8 cellular contexts compared by ENCODE assay signal in genomic region chr10:99621454-99622246, GRCh38. TPM values are rescaled to one million over a fixed set of nuclear protein-coding genes. Genes with fewer than 3 reads are reported as not detected.
DNase-seq lines count a peak whose midpoint lies in the region; ATAC-seq and TF ChIP-seq lines count a peak whose summit lies in the region.

No MANE protein-coding gene starts in this region.

- TF ChIP-seq CTCF in BE2C (IDR thresholded peaks at IDR 0.05; ENCODE audit: low read depth, low read length) (no peak), IMR-90 (conservative IDR thresholded peaks at IDR 0.05; ENCODE audit: low read depth, low read length) (no peak)

- H3K56ac ChIP-seq in IMR-90 (ENCODE audit: extremely low read depth, insufficient read depth, low read length): peak overlapping the region; percentile 74

- peak overlapping the region; percentile 8; the same call in 1 of the 3 replicates for H2BK15ac ChIP-seq in IMR-90 (ENCODE audit: low read depth, low read length)

- H2AK9ac ChIP-seq in IMR-90 (replicated peaks; ENCODE audit: low read depth, low read length, poor library complexity): peak overlapping the region; percentile 74

- peak overlapping the region; percentile 74 for H3K4me3 ChIP-seq in BE2C (ENCODE audit: low read depth, low read length)
- peak overlapping the region; percentile 56 for H3K4me3 ChIP-seq in IMR-90 (ENCODE audit: insufficient read depth, low read depth, low read length)
- H3K4me3 ChIP-seq in stomach smooth muscle (ENCODE audit: low read length in 2 of 2): peak overlapping the region; percentile 71 to 97

- H4K20me1 ChIP-seq in IMR-90 (ENCODE audit: insufficient read depth, low read length): peaks cover 7% of the 10 kb centered on the region; the same call in 1 of the 2 replicates

- in situ Hi-C loops in IMR-90 (cut with MboI; ENCODE audit: low sequenced_read_pairs): no loop called here

- peak overlapping the region; percentile 92 for H3K14ac ChIP-seq in IMR-90 (replicated peaks; ENCODE audit: low read depth, low read length)

- peak overlapping the region; percentile 91 for H2BK5ac ChIP-seq in IMR-90 (ENCODE audit: low read depth, low read length, poor library complexity, severe bottlenecking)

- WGBS in IMR-90 (ENCODE audit: extremely low coverage in 2 of 2, insufficient read length in 1 of 2), 2 experiments: 0% methylated on average over 13 of the region's 30 CpGs; no CpG with 5 or more reads in 1 of the 2 experiments
- 11 to 13% (median 13%) methylated on average over 30 of the region's 30 CpGs for WGBS in adipose tissue, 3 donors

- H3K27ac ChIP-seq in IMR-90 (ENCODE audit: insufficient read depth, low read length) (peak overlapping the region; percentile 95), adipose tissue (ENCODE audit: low read depth, low read length) (peak overlapping the region; percentile 84), stomach smooth muscle (ENCODE audit: low read length) (peak overlapping the region; percentile 98)

- CTCF ChIA-PET in IMR-90 (lab: Yijun Ruan, JAX): interaction anchor here (0.9 to 1.5 kb wide), 3 partner anchors 9 to 186 kb away, joined by 3 to 5 read pairs (median 4); no protein-coding TSS in a partner anchor

- TSS peak; percentile 93 for BruUV-seq in IMR-90 (replicated peaks; lab: Mats Ljungman, UMichigan)

- H2AK5ac ChIP-seq in IMR-90 (ENCODE audit: low read depth, low read length): peak overlapping the region; percentile 52; the same call in 1 of the 2 replicates

- peak overlapping the region; percentile 13; the same call in 1 of the 2 replicates for H2BK20ac ChIP-seq in IMR-90 (ENCODE audit: low read depth, low read length)

- H3K79me1 ChIP-seq in IMR-90 (ENCODE audit: low read depth in 1 of 2, low read length in 2 of 2): peaks cover 18 to 24% of the 10 kb centered on the region in 2 experiments; a peak in 3 of 4 replicates

- H3K9me3 Mint-ChIP-seq in immature natural killer cell: no peaks in the 10 kb centered on the region

- peaks cover 42 to 48% of the 10 kb centered on the region in 2 donors for H3K4me1 Mint-ChIP-seq in immature natural killer cell

- DNase-seq in BE2C (no peak), IMR-90 (no peak), immature natural killer cell (no peak), NCI-H2029 treated with DMSO at 0.1 percent for 48 hours (lab: John Stamatoyannopoulos, UW) (no peak)

- peaks cover 2 to 9% (median 3%) of the 10 kb centered on the region in 3 donors for H3K27me3 Mint-ChIP-seq in immature natural killer cell (ENCODE audit: low read depth in 3 of 3)

- H4K91ac ChIP-seq in IMR-90 (ENCODE audit: insufficient read depth, low read depth, low read length): peak overlapping the region; percentile 85

- H2AFZ ChIP-seq in IMR-90 (replicated peaks; ENCODE audit: low read length, poor library complexity): peak overlapping the region; percentile 96

- no peaks in the 10 kb centered on the region for H3K27me3 ChIP-seq in BE2C
- no peaks in the 10 kb centered on the region for H3K27me3 ChIP-seq in IMR-90 (ENCODE audit: control insufficient read depth, insufficient read depth, low read length)
- H3K27me3 ChIP-seq in stomach smooth muscle (ENCODE audit: control insufficient read depth in 1 of 2, insufficient read depth in 2 of 2, low read length in 2 of 2): no peaks in the 10 kb centered on the region

- peaks cover 5% of the 10 kb centered on the region; the same call in 1 of the 2 replicates for H3K9me1 ChIP-seq in IMR-90 (ENCODE audit: insufficient read depth, low read length)

- H3K9ac ChIP-seq in IMR-90 (ENCODE audit: low read depth, low read length) (peak overlapping the region; percentile 69), stomach smooth muscle (ENCODE audit: low read length in 2 of 2) (peak overlapping the region; percentile 85 to 94)

- dilution Hi-C loops in IMR-90 (cut with HindIII; ENCODE audit: low sequenced_read_pairs, unreplicated experiment): no loop called here

- peak overlapping the region; percentile 85 for H3K4ac ChIP-seq in IMR-90 (ENCODE audit: low read depth, low read length)

- ATAC-seq in IMR-90 (ENCODE audit: low read depth): no peak; the same call in 1 of the 2 replicates
- no peak for ATAC-seq in GM18870 (IDR thresholded peaks at IDR 0.05; ENCODE audit: unreplicated experiment)
- no peak for ATAC-seq in GM18517 (IDR thresholded peaks at IDR 0.05; ENCODE audit: unreplicated experiment)

- peak overlapping the region; percentile 90 to 99 (median 96) for H3K27ac Mint-ChIP-seq in immature natural killer cell

- H3K4me2 ChIP-seq in IMR-90 (ENCODE audit: low read depth, low read length): peak overlapping the region; percentile 91

- H4K5ac ChIP-seq in IMR-90 (ENCODE audit: low read depth, low read length): peak overlapping the region; percentile 96

- intact Hi-C loops in IMR-90 (cut with micrococcal nuclease): loop anchor here (1.0 to 5.0 kb wide), 3 partner anchors 41 to 89 kb away; no protein-coding TSS in a partner anchor

- H3K4me3 Mint-ChIP-seq in immature natural killer cell: peak overlapping the region; percentile 85 to 93 (median 92)

- peak overlapping the region; percentile 84 for H2BK120ac ChIP-seq in IMR-90 (ENCODE audit: low read depth, low read length)

- POLR2A ChIA-PET in IMR-90 (lab: Charles Lee; ENCODE audit: unreplicated experiment): interaction anchor here (0.8 kb wide), 1 partner anchor 80 kb away, joined by 3 read pairs; no protein-coding TSS in a partner anchor

- no peaks in the 10 kb centered on the region for H3K36me3 Mint-ChIP-seq in immature natural killer cell

- no peak for TF ChIP-seq RAD21 in IMR-90 (IDR thresholded peaks at IDR 0.05; ENCODE audit: low read length)

- H4K8ac ChIP-seq in IMR-90 (ENCODE audit: low read depth in 2 of 2, low read length in 2 of 2): peak overlapping the region; percentile 8 to 88

- peak overlapping the region; percentile 93 for H3K18ac ChIP-seq in IMR-90 (ENCODE audit: low read depth, low read length)

- H3K9me3 ChIP-seq in BE2C (no peaks in the 10 kb centered on the region), IMR-90 (ENCODE audit: control insufficient read depth, insufficient read depth, low read length) (no peaks in the 10 kb centered on the region), stomach smooth muscle (ENCODE audit: control insufficient read depth in 2 of 2, low read length in 2 of 2) (no peaks in the 10 kb centered on the region)

- H3K4me1 ChIP-seq in BE2C (no peaks in the 10 kb centered on the region), IMR-90 (ENCODE audit: control insufficient read depth, insufficient read depth, low read length) (no peaks in the 10 kb centered on the region), stomach smooth muscle (ENCODE audit: control insufficient read depth, insufficient read depth, low read length) (peaks cover 7% of the 10 kb centered on the region)

- H3K23ac ChIP-seq in IMR-90 (ENCODE audit: low read depth, low read length): peak overlapping the region; percentile 93; the same call in 1 of the 2 replicates

- no peaks in the 10 kb centered on the region for H3K36me3 ChIP-seq in BE2C
- no peaks in the 10 kb centered on the region for H3K36me3 ChIP-seq in IMR-90 (ENCODE audit: control insufficient read depth, insufficient read depth, low read length)
- H3K36me3 ChIP-seq in stomach smooth muscle (ENCODE audit: control insufficient read depth in 2 of 2, insufficient read depth in 2 of 2, low read length in 2 of 2): no peaks in the 10 kb centered on the region

- no peak for TF ChIP-seq POLR2A in IMR-90 (IDR thresholded peaks at IDR 0.05; ENCODE audit: low read depth, low read length)

TF ChIP-seq in IMR-90, 13 proteins besides CTCF, POLR2A, EP300 and RAD21:
- TF ChIP-seq CEBPB (IDR thresholded peaks at IDR 0.05; ENCODE audit: low read depth, low read length) (peak; percentile 48; the same call in 1 of the 2 replicates), NFE2L2 (IDR thresholded peaks at IDR 0.05; ENCODE audit: low read depth, low read length) (no peak), SMC3 (IDR thresholded peaks at IDR 0.05; ENCODE audit: low read depth, low read length) (peak; percentile 13; the same call in 1 of the 2 replicates)

RNA-seq across cellular contexts. Expression of gene SLC25A28, which starts 1.4 kb away (rescaled TPM):
- polyA plus RNA-seq in BE2C (2012; ENCODE audit: insufficient read depth, insufficient read length, low read depth): 51.6 TPM
- total RNA-seq in IMR-90 (2012; rRNA removed): 9.2 and 13.1 TPM in 2 replicates
- polyA plus RNA-seq in IMR-90 (2012; rRNA removed) (26.3 and 29.8 TPM in 2 replicates), adipose tissue (10 to 100 TPM; 34.1 to 74.2 (median 68.6) TPM), immature natural killer cell (10 to 100 TPM; 12.5 to 21.0 (median 13.2) TPM)
- 15.0 and 20.2 TPM in 2 replicates for polyA plus RNA-seq in IMR-90 (2012; cell fraction: cytosol; rRNA removed)
- polyA plus RNA-seq in IMR-90 (2012; cell fraction: nucleus; rRNA removed; ENCODE audit: low replicate concordance): 122 and 161 TPM in 2 replicates

RNA-seq across cellular contexts. Expression of gene ENTPD7, which starts 37.7 kb away (rescaled TPM):
- 2.1 TPM for polyA plus RNA-seq in BE2C (2012; ENCODE audit: insufficient read depth, insufficient read length, low read depth)
- total RNA-seq in IMR-90 (2012; rRNA removed): 20.0 and 23.3 TPM in 2 replicates
- 6.5 and 8.0 TPM in 2 replicates for polyA plus RNA-seq in IMR-90 (2012; rRNA removed)
- polyA plus RNA-seq in IMR-90 (2012; cell fraction: cytosol; rRNA removed): 3.3 and 5.3 TPM in 2 replicates
- polyA plus RNA-seq in IMR-90 (2012; cell fraction: nucleus; rRNA removed; ENCODE audit: low replicate concordance): 2.5 and 8.4 TPM in 2 replicates
- polyA plus RNA-seq in adipose tissue: 1 to 10 TPM; 1.0 to 4.5 (median 2.6) TPM
- polyA plus RNA-seq in immature natural killer cell: 1 to 10 TPM in 2 of 3 donors, under 1 TPM in 1; 0.76 to 2.8 (median 1.4) TPM
